In genomic region chr16:58863761-58864160, GRCh38 we compare ENCODE assay signal across 15 cellular contexts.
DNase-seq lines count a peak whose midpoint lies in the region; ATAC-seq and TF ChIP-seq lines count a peak whose summit lies in the region.
"Had no signal": no experiment of that assay in that cellular context is flagged by ENCODE, and none has a peak within 500 bp of the region (broad histone marks: within the 10 kb centered on the region; RNA-seq: fewer than 3 reads in every experiment).

No MANE protein-coding gene starts in this region.

- H3K9ac ChIP-seq in H9 (ENCODE audit: extremely low read depth, insufficient read length, low read length), result no peak overlapping the region
- H3K9ac ChIP-seq in HUES64 (ENCODE audit: low read depth, low read length), result no peak overlapping the region
- no peak overlapping the region for H3K9ac ChIP-seq in mesendoderm (ENCODE audit: low read length)

- no peaks in the 10 kb centered on the region for H3K23me2 ChIP-seq in H9 (ENCODE audit: insufficient read length, low read depth, low read length, poor library complexity, severe bottlenecking)

- H2AK5ac ChIP-seq in H9 (ENCODE audit: insufficient read length, low read length) (no peak overlapping the region), mesendoderm (ENCODE audit: low read length) (no peak overlapping the region)

- H2BK20ac ChIP-seq in H9 (ENCODE audit: low read depth, low read length, poor library complexity, severe bottlenecking), result peak overlapping the region; percentile 91

- H3K18ac ChIP-seq in H9 (ENCODE audit: insufficient read length, low read depth, low read length), result no peak overlapping the region
- H3K18ac ChIP-seq in mesendoderm (ENCODE audit: low read length), result no peak overlapping the region

- ATAC-seq in SK-N-SH treated with all-trans-retinoic acid at 6 μM for 48 hours (no peak), HG02798 (IDR thresholded peaks at IDR 0.05; ENCODE audit: poor library complexity, unreplicated experiment) (no peak), GM19397 (IDR thresholded peaks at IDR 0.05; ENCODE audit: unreplicated experiment) (no peak)

- H3K36me3 Mint-ChIP-seq in H9 (ENCODE audit: insufficient read depth in 1 of 3, low read depth in 3 of 3), result peaks cover under 1 to 10% (median 1%) of the 10 kb centered on the region in 3 experiments; a peak in 6 of 7 replicates
- H3K36me3 Mint-ChIP-seq: CD4-positive, alpha-beta memory T cell had no signal

- H3K27me3 ChIP-seq in H9 (ENCODE audit: insufficient read depth, low read length) (no peaks in the 10 kb centered on the region), HUES64 (ENCODE audit: insufficient read depth, low read length) (no peaks in the 10 kb centered on the region), mesendoderm (ENCODE audit: insufficient read depth, low read length, poor library complexity) (no peaks in the 10 kb centered on the region)

- H4K5ac ChIP-seq in H9 (ENCODE audit: insufficient read length, low read depth, low read length) (no peak overlapping the region), mesendoderm (ENCODE audit: low read length) (no peak overlapping the region)

- H3K27me3 Mint-ChIP-seq in H9 (ENCODE audit: low read depth), result no peaks in the 10 kb centered on the region

- H3K4me3 ChIP-seq in HUES64 (ENCODE audit: low read length) (no peak overlapping the region), mesendoderm (ENCODE audit: low read length) (no peak overlapping the region)
- H3K4me3 ChIP-seq: HAP-1 had no signal

- DNase-seq in H9, result no peak
- no peak for DNase-seq in mesendoderm
- DNase-seq in NCI-H2081 treated with DMSO at 0.1 percent for 48 hours (lab: John Stamatoyannopoulos, UW), result no peak
- DNase-seq: C1 segment of cervical spinal cord; Calu3; CD4-positive, alpha-beta memory T cell; COR-L47; DMS53; DMS79 treated with DMSO at 0.1 percent for 48 hours; HFFc6 had no signal

- no peaks in the 10 kb centered on the region for H3K9me3 ChIP-seq in H9 (ENCODE audit: control insufficient read depth, low read depth, low read length)
- H3K9me3 ChIP-seq in HUES64 (ENCODE audit: insufficient read depth, low read depth, low read length), result no peaks in the 10 kb centered on the region
- H3K9me3 ChIP-seq: HAP-1 had no signal

- H3K4me1 ChIP-seq in H9 (ENCODE audit: insufficient read depth, low read length), result peaks cover 13% of the 10 kb centered on the region; the same call in 1 of the 2 replicates
- H3K4me1 ChIP-seq in HUES64 (ENCODE audit: insufficient read depth, low read length), result peaks cover 30% of the 10 kb centered on the region
- peaks cover 8% of the 10 kb centered on the region for H3K4me1 ChIP-seq in mesendoderm (ENCODE audit: control insufficient read depth, low read depth, low read length)
- H3K4me1 ChIP-seq: HAP-1 had no signal

- H2AFZ ChIP-seq in H9 (ENCODE audit: low read length), result no peak overlapping the region

- peak overlapping the region; percentile 7 to 91 (median 58); a peak in 5 of 7 replicates for H3K27ac Mint-ChIP-seq in H9
- H3K27ac Mint-ChIP-seq: CD4-positive, alpha-beta memory T cell; HFFc6 had no signal

- no peak overlapping the region for H3T11ph ChIP-seq in H9 (ENCODE audit: low read length)

- H3K4me1 Mint-ChIP-seq in H9, result peaks cover 67 to 77% of the 10 kb centered on the region in 2 experiments
- H3K4me1 Mint-ChIP-seq: CD4-positive, alpha-beta memory T cell had no signal

- H3K4me3 Mint-ChIP-seq in H9, result no peak overlapping the region; a peak in 1 of 5 replicates
- H3K4me3 Mint-ChIP-seq: CD4-positive, alpha-beta memory T cell; HFFc6 had no signal

- no peaks in the 10 kb centered on the region for H3K79me1 ChIP-seq in H9 (ENCODE audit: insufficient read depth, low read depth, low read length, poor library complexity, severe bottlenecking)
- H3K79me1 ChIP-seq in mesendoderm (ENCODE audit: low read length), result no peaks in the 10 kb centered on the region

- H3K14ac ChIP-seq in H9 (ENCODE audit: insufficient read depth, low read length), result no peak overlapping the region

- WGBS in H9 (ENCODE audit: extremely low coverage, insufficient read length, low lambda C conversion rate), result no CpG with 5 or more reads among the region's 1 CpG
- WGBS in HUES64, result 67% methylated on average over 1 of the region's 1 CpG
- WGBS in mesendoderm (ENCODE audit: extremely low coverage, insufficient coverage, low lambda C conversion rate), result no CpG with 5 or more reads among the region's 1 CpG

- H3K36me3 ChIP-seq in HUES64 (ENCODE audit: insufficient read depth, low read length) (no peaks in the 10 kb centered on the region), mesendoderm (ENCODE audit: control insufficient read depth, insufficient read depth, low read length) (no peaks in the 10 kb centered on the region)
- H3K36me3 ChIP-seq: HAP-1 had no signal

- no peak for TF ChIP-seq CTCF in H9 (conservative IDR thresholded peaks at IDR 0.05)

- no peak overlapping the region for H2BK12ac ChIP-seq in H9 (ENCODE audit: insufficient read length, low read depth, low read length)

- no peak overlapping the region for H4K8ac ChIP-seq in H9 (replicated peaks; ENCODE audit: insufficient read length, low read depth, low read length)
- H4K8ac ChIP-seq in mesendoderm (ENCODE audit: low read depth, low read length), result peak overlapping the region; percentile 65

- H3K79me2 ChIP-seq in H9 (ENCODE audit: insufficient read depth, low read length), result 0 out of 2 replicates have a peak, but pooled peaks cover 3% of the 10 kb centered on the region
- no peaks in the 10 kb centered on the region for H3K79me2 ChIP-seq in mesendoderm (ENCODE audit: control insufficient read depth, insufficient read depth, low read length)

- no peak overlapping the region for H3K4me2 ChIP-seq in H9 (ENCODE audit: insufficient read depth, insufficient read length, low read length)
- H3K4me2 ChIP-seq in mesendoderm (ENCODE audit: low read length), result no peak overlapping the region

- no peak overlapping the region for H4K91ac ChIP-seq in H9 (ENCODE audit: insufficient read length, low read depth, low read length)

- H3K27ac ChIP-seq in H9 (ENCODE audit: insufficient read length, low read depth, low read length) (peak overlapping the region; percentile 37), HUES64 (ENCODE audit: low read depth, low read length) (peak overlapping the region; percentile 96), mesendoderm (ENCODE audit: low read depth, low read length) (no peak overlapping the region)

- no peak overlapping the region for H3K4ac ChIP-seq in H9 (ENCODE audit: low read depth, low read length)
- H3K4ac ChIP-seq in mesendoderm (ENCODE audit: low read depth, low read length), result no peak overlapping the region

- no peak overlapping the region for H3K56ac ChIP-seq in H9 (ENCODE audit: insufficient read length, low read depth, low read length)
- H3K56ac ChIP-seq in mesendoderm (ENCODE audit: low read length), result no peak overlapping the region

- H3K23ac ChIP-seq in H9 (ENCODE audit: insufficient read length, low read depth, low read length) (no peak overlapping the region), mesendoderm (ENCODE audit: low read length) (no peak overlapping the region)

- no peaks in the 10 kb centered on the region for H4K20me1 ChIP-seq in H9 (ENCODE audit: control insufficient read depth, insufficient read depth, insufficient read length)

- H2BK15ac ChIP-seq in H9 (ENCODE audit: low read depth, low read length), result no peak overlapping the region
- no peak overlapping the region for H2BK15ac ChIP-seq in mesendoderm (replicated peaks; ENCODE audit: low read depth)

- H2BK120ac ChIP-seq in H9 (ENCODE audit: low read depth, low read length, poor library complexity, severe bottlenecking), result no peak overlapping the region
- peak overlapping the region; percentile 61 for H2BK120ac ChIP-seq in mesendoderm (ENCODE audit: low read depth, low read length)

- H3K9me3 Mint-ChIP-seq in H9, result peaks cover 0 to 1% of the 10 kb centered on the region in 2 experiments; a peak in 2 of 5 replicates
- H3K9me3 Mint-ChIP-seq: HFFc6 had no signal

- no peak overlapping the region for H2BK5ac ChIP-seq in H9 (ENCODE audit: insufficient read length, low read length)
- H2BK5ac ChIP-seq in mesendoderm (ENCODE audit: low read length), result no peak overlapping the region

TF ChIP-seq in SK-N-SH treated with all-trans-retinoic acid at 6 μM for 48 hours, 23 proteins besides CTCF, POLR2A, EP300 and RAD21:
- TF ChIP-seq TCF4 (CRISPR knock-in tag; IDR thresholded peaks at IDR 0.05; ENCODE audit: borderline replicate concordance) (peak; percentile 26; the same call in 1 of the 2 replicates), TOX (CRISPR knock-in tag; IDR thresholded peaks at IDR 0.05; ENCODE audit: borderline replicate concordance) (no peak)
